ENCODE assay signal across 28 cellular contexts in genomic region chr5:14321936-14322335, GRCh38.
"Had no signal": no experiment of that assay in that cellular context is flagged by ENCODE, and none has a peak within 500 bp of the region (broad histone marks: within the 10 kb centered on the region; RNA-seq: fewer than 3 reads in every experiment).

No MANE protein-coding gene starts in this region.

- H3K4me1 ChIP-seq: adrenal gland, colonic mucosa, pancreas had no signal

- H3K4me2 ChIP-seq: hepatocyte had no signal

- H2AFZ ChIP-seq: hepatocyte had no signal

- ATAC-seq: activated CD4-positive, alpha-beta T cell treated with anti-CD3 and anti-CD28 coated beads for 36 hours; activated T-cell treated with anti-CD3 and anti-CD28 coated beads, Interleukin-2, amount 50 U/mL, for 72 hours; gastroesophageal sphincter; pancreas; right cardiac atrium; stimulated activated naive CD8-positive, alpha-beta T cell treated with anti-CD3 and anti-CD28 coated beads, Interleukin-15, Interleukin-2, amounts not matched to agents 100 U/mL and 50 U/mL, for 24 hours; T-helper 17 cell had no signal

- DNase-seq: activated CD4-positive, alpha-beta T cell treated with anti-CD3 and anti-CD28 coated beads for 36 hours; activated CD4-positive, CD25-positive, alpha-beta regulatory T cell; activated naive CD4-positive, alpha-beta T cell; activated naive CD8-positive, alpha-beta T cell treated with anti-CD3 and anti-CD28 coated beads for 36 hours; activated T-cell treated with anti-CD3 and anti-CD28 coated beads for 4 hours; activated T-cell treated with anti-CD3 and anti-CD28 coated beads, Interleukin-2, amount 50 U/mL, for 72 hours; adrenal gland; aorta; colonic mucosa; effector CD8-positive, alpha-beta T cell; islet precursor cell; left ventricle myocardium inferior; nucleus accumbens; pancreas; right cardiac atrium; stimulated activated CD4-positive, alpha-beta T cell treated with anti-CD3 and anti-CD28 coated beads, Interleukin-2, amount 100 ng/mL, for 48 hours; stimulated activated naive CD8-positive, alpha-beta T cell treated with anti-CD3 and anti-CD28 coated beads, Interleukin-15, Interleukin-2, amounts not matched to agents 100 U/mL and 50 U/mL, for 24 hours; T-helper 17 cell; T1000 had no signal

- H3K27me3 ChIP-seq: adrenal gland, cardiac muscle cell, colonic mucosa, gastroesophageal sphincter, hepatocyte, pancreas had no signal

- H3K36me3 ChIP-seq: colonic mucosa had no signal

- H3K27ac Mint-ChIP-seq: activated CD4-positive, alpha-beta T cell treated with anti-CD3 and anti-CD28 coated beads for 36 hours; activated naive CD8-positive, alpha-beta T cell treated with anti-CD3 and anti-CD28 coated beads for 36 hours; activated T-cell treated with anti-CD3 and anti-CD28 coated beads, Interleukin-2, amount 50 U/mL, for 72 hours; T-helper 17 cell had no signal

- H3K27me3 Mint-ChIP-seq: activated CD4-positive, alpha-beta T cell treated with anti-CD3 and anti-CD28 coated beads for 36 hours; activated naive CD8-positive, alpha-beta T cell treated with anti-CD3 and anti-CD28 coated beads for 36 hours had no signal

- H3K27ac ChIP-seq: adrenal gland, colonic mucosa, gastroesophageal sphincter, hepatocyte, left ventricle myocardium inferior, pancreas, thoracic aorta had no signal

- H3K4me3 Mint-ChIP-seq: activated CD4-positive, alpha-beta T cell treated with anti-CD3 and anti-CD28 coated beads for 36 hours; activated naive CD8-positive, alpha-beta T cell treated with anti-CD3 and anti-CD28 coated beads for 36 hours; activated T-cell treated with anti-CD3 and anti-CD28 coated beads, Interleukin-2, amount 50 U/mL, for 72 hours; brain; neural crest cell; T-helper 17 cell had no signal

- H3K9me3 ChIP-seq: adrenal gland, colonic mucosa, gastroesophageal sphincter, left ventricle myocardium inferior, pancreas, thoracic aorta had no signal

- H3K4me1 Mint-ChIP-seq: activated CD4-positive, alpha-beta T cell treated with anti-CD3 and anti-CD28 coated beads for 36 hours; activated naive CD8-positive, alpha-beta T cell treated with anti-CD3 and anti-CD28 coated beads for 36 hours; T-helper 17 cell had no signal

- FAIRE-seq: endometrium, pancreas, urothelium cell line had no signal

- H3K4me3 ChIP-seq: adrenal gland, cardiac muscle cell, colonic mucosa, gastroesophageal sphincter, hepatocyte, left ventricle myocardium inferior, lung, pancreas, thoracic aorta had no signal

- H3K79me2 ChIP-seq: hepatocyte had no signal
